In genomic region chr2:120470041-120470716, GRCh38 we compare ENCODE assay signal across 11 cellular contexts.
DNase-seq lines count a peak whose midpoint lies in the region; ATAC-seq, FAIRE-seq and TF ChIP-seq lines count a peak whose summit lies in the region.
"Had no signal": no experiment of that assay in that cellular context is flagged by ENCODE, and none has a peak within 500 bp of the region (broad histone marks: within the 10 kb centered on the region; RNA-seq: fewer than 3 reads in every experiment).

No MANE protein-coding gene starts in this region.

- dilution Hi-C loops in mammary epithelial cell (cut with HindIII; ENCODE audit: low sequenced_read_pairs), result no loop called here

- intact Hi-C loops in mammary epithelial cell (cut with micrococcal nuclease), result no loop called here
- intact Hi-C loops in lower lobe of right lung (cut with DNase I), result no loop called here

- peak overlapping the region; percentile 54 for H2AFZ ChIP-seq in mammary epithelial cell (ENCODE audit: low read depth, low read length)

- BruUV-seq in mammary epithelial cell (replicated peaks; lab: Mats Ljungman, UMichigan), result no TSS peak

- H4K20me1 ChIP-seq in mammary epithelial cell (ENCODE audit: insufficient read depth, low read length), result no peaks in the 10 kb centered on the region

- FAIRE-seq in frontal cortex (lab: Jason Lieb, UNC), result no peak
- FAIRE-seq: G401.6 had no signal

- H3K4me2 ChIP-seq in mammary epithelial cell (ENCODE audit: insufficient read depth, low read depth, low read length), result peak overlapping the region; percentile 1

- H3K79me2 ChIP-seq in mammary epithelial cell (ENCODE audit: insufficient read depth, low read length), result no peaks in the 10 kb centered on the region

- no peaks in the 10 kb centered on the region for H3K27me3 ChIP-seq in mammary epithelial cell (ENCODE audit: insufficient read depth, low read length)
- H3K27me3 ChIP-seq in lower lobe of right lung (ENCODE audit: low read depth), result no peaks in the 10 kb centered on the region

- H3K4me3 ChIP-seq in mammary epithelial cell (replicated peaks in 1 of 3; ENCODE audit: insufficient read depth in 1 of 3, low read depth in 2 of 3, low read length in 3 of 3), result no peak overlapping the region
- H3K4me3 ChIP-seq in lower lobe of right lung, result no peak overlapping the region

- no peak for TF ChIP-seq CTCF in mammary epithelial cell (conservative IDR thresholded peaks at IDR 0.05 in 1 of 2, IDR thresholded peaks at IDR 0.05 in 1 of 2; ENCODE audit: extremely low read depth in 1 of 2, insufficient read depth in 1 of 2, low read depth in 1 of 2, low read length in 2 of 2)
- no peak for TF ChIP-seq CTCF in lower lobe of right lung (IDR thresholded peaks at IDR 0.05)

- CTCF ChIA-PET in mammary epithelial cell (lab: Charles Lee; ENCODE audit: low non-redundant PET), result no interaction called here

- peak overlapping the region; percentile 88 for H3K27ac ChIP-seq in mammary epithelial cell (ENCODE audit: insufficient read depth, low read depth, low read length)
- peak overlapping the region; percentile 87 for H3K27ac ChIP-seq in lower lobe of right lung

- in situ Hi-C loops in mammary epithelial cell (cut with MboI; ENCODE audit: low sequenced_read_pairs in 2 of 2), result no loop called here

- DNase-seq in AG08396 (ENCODE audit: low spot score), result peak; percentile 95
- DNase-seq in NCI-H2029 (lab: John Stamatoyannopoulos, UW), result peak; percentile 88
- DNase-seq in mammary epithelial cell, result peak; percentile 87
- DNase-seq in lower lobe of right lung, result peak; percentile 89
- DNase-seq in frontal cortex (ENCODE audit: low spot score in 2 of 2), result no peak
- no peak for DNase-seq in NCI-H82 (lab: John Stamatoyannopoulos, UW)
- DNase-seq in NK-92 (lab: John Stamatoyannopoulos, UW; ENCODE audit: unreplicated experiment), result no peak
- DNase-seq: effector memory CD8-positive, alpha-beta T cell; NCI-H1048 had no signal

- H3K4me1 ChIP-seq in mammary epithelial cell (ENCODE audit: insufficient read depth, low read length), result peaks cover 47% of the 10 kb centered on the region
- H3K4me1 ChIP-seq in lower lobe of right lung, result peaks cover 45% of the 10 kb centered on the region

- peak; percentile 93 to 94 for ATAC-seq in lower lobe of right lung
- ATAC-seq in HG03565 (IDR thresholded peaks at IDR 0.05; ENCODE audit: unreplicated experiment), result no peak
- ATAC-seq: effector memory CD8-positive, alpha-beta T cell had no signal

- no peaks in the 10 kb centered on the region for H3K36me3 ChIP-seq in mammary epithelial cell (ENCODE audit: insufficient read depth, low read length)
- H3K36me3 ChIP-seq in lower lobe of right lung, result no peaks in the 10 kb centered on the region

- H3K9ac ChIP-seq in mammary epithelial cell (ENCODE audit: insufficient read depth, low read length), result peak overlapping the region; percentile 20

- 23% methylated on average over 12 of the region's 12 CpGs for WGBS in mammary epithelial cell (ENCODE audit: low coverage, missing lambda C conversion rate)

- H3K9me3 ChIP-seq in mammary epithelial cell (replicated peaks; ENCODE audit: insufficient read depth, low read length) (peaks cover 9% of the 10 kb centered on the region), lower lobe of right lung (peaks cover 3% of the 10 kb centered on the region)

Comparison
In these comparisons a context has a peak if more than half of its experiments do, and no peak if none do; other contexts are left out.
1. DNase-seq: peak in AG08396 (single experiment), NCI-H2029 (single experiment), mammary epithelial cell (single experiment) and lower lobe of right lung (single experiment); none in frontal cortex (0 of 2), NCI-H82 (single experiment) and NK-92 (single experiment).